ENCODE assay signal across 1 cellular context in genomic region chr9:35051069-35051967, GRCh38.
TF ChIP-seq lines count a peak whose summit lies in the region.

No MANE protein-coding gene starts in this region.

TF ChIP-seq in GM23338, 12 proteins besides CTCF, POLR2A, EP300 and RAD21 (continued from another document):
- TF ChIP-seq, protein P1, sequence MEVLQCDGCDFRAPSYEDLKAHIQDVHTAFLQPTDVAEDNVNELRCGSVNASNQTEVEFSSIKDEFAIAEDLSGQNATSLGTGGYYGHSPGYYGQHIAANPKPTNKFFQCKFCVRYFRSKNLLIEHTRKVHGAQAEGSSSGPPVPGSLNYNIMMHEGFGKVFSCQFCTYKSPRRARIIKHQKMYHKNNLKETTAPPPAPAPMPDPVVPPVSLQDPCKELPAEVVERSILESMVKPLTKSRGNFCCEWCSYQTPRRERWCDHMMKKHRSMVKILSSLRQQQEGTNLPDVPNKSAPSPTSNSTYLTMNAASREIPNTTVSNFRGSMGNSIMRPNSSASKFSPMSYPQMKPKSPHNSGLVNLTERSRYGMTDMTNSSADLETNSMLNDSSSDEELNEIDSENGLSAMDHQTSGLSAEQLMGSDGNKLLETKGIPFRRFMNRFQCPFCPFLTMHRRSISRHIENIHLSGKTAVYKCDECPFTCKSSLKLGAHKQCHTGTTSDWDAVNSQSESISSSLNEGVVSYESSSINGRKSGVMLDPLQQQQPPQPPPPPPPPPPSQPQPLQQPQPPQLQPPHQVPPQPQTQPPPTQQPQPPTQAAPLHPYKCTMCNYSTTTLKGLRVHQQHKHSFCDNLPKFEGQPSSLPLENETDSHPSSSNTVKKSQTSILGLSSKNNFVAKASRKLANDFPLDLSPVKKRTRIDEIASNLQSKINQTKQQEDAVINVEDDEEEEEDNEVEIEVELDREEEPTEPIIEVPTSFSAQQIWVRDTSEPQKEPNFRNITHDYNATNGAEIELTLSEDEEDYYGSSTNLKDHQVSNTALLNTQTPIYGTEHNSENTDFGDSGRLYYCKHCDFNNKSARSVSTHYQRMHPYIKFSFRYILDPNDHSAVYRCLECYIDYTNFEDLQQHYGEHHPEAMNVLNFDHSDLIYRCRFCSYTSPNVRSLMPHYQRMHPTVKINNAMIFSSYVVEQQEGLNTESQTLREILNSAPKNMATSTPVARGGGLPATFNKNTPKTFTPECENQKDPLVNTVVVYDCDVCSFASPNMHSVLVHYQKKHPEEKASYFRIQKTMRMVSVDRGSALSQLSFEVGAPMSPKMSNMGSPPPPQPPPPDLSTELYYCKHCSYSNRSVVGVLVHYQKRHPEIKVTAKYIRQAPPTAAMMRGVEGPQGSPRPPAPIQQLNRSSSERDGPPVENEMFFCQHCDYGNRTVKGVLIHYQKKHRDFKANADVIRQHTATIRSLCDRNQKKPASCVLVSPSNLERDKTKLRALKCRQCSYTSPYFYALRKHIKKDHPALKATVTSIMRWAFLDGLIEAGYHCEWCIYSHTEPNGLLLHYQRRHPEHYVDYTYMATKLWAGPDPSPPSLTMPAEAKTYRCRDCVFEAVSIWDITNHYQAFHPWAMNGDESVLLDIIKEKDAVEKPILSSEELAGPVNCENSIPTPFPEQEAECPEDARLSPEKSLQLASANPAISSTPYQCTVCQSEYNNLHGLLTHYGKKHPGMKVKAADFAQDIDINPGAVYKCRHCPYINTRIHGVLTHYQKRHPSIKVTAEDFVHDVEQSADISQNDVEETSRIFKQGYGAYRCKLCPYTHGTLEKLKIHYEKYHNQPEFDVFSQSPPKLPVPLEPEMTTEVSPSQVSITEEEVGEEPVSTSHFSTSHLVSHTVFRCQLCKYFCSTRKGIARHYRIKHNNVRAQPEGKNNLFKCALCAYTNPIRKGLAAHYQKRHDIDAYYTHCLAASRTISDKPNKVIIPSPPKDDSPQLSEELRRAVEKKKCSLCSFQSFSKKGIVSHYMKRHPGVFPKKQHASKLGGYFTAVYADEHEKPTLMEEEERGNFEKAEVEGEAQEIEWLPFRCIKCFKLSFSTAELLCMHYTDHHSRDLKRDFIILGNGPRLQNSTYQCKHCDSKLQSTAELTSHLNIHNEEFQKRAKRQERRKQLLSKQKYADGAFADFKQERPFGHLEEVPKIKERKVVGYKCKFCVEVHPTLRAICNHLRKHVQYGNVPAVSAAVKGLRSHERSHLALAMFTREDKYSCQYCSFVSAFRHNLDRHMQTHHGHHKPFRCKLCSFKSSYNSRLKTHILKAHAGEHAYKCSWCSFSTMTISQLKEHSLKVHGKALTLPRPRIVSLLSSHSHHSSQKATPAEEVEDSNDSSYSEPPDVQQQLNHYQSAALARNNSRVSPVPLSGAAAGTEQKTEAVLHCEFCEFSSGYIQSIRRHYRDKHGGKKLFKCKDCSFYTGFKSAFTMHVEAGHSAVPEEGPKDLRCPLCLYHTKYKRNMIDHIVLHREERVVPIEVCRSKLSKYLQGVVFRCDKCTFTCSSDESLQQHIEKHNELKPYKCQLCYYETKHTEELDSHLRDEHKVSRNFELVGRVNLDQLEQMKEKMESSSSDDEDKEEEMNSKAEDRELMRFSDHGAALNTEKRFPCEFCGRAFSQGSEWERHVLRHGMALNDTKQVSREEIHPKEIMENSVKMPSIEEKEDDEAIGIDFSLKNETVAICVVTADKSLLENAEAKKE (CRISPR knock-in tag; IDR thresholded peaks at IDR 0.05), result no peak
- TF ChIP-seq NANOG (IDR thresholded peaks at IDR 0.05; ENCODE audit: borderline replicate concordance) (no peak), ZNF114 (CRISPR knock-in tag; IDR thresholded peaks at IDR 0.05) (no peak), STAT1 (IDR thresholded peaks at IDR 0.05; ENCODE audit: unreplicated experiment) (no peak), POLR2AphosphoS5 (IDR thresholded peaks at IDR 0.05; ENCODE audit: low read depth) (no peak), EZH2phosphoT487 (IDR thresholded peaks at IDR 0.05; ENCODE audit: unreplicated experiment) (no peak), CREB1 (CRISPR knock-in tag; IDR thresholded peaks at IDR 0.05; ENCODE audit: low read depth) (no peak), ZNF331 (CRISPR knock-in tag; IDR thresholded peaks at IDR 0.05; ENCODE audit: low read depth) (no peak), JUNB (IDR thresholded peaks at IDR 0.05; ENCODE audit: unreplicated experiment) (no peak)
- TF ChIP-seq, protein P2, sequence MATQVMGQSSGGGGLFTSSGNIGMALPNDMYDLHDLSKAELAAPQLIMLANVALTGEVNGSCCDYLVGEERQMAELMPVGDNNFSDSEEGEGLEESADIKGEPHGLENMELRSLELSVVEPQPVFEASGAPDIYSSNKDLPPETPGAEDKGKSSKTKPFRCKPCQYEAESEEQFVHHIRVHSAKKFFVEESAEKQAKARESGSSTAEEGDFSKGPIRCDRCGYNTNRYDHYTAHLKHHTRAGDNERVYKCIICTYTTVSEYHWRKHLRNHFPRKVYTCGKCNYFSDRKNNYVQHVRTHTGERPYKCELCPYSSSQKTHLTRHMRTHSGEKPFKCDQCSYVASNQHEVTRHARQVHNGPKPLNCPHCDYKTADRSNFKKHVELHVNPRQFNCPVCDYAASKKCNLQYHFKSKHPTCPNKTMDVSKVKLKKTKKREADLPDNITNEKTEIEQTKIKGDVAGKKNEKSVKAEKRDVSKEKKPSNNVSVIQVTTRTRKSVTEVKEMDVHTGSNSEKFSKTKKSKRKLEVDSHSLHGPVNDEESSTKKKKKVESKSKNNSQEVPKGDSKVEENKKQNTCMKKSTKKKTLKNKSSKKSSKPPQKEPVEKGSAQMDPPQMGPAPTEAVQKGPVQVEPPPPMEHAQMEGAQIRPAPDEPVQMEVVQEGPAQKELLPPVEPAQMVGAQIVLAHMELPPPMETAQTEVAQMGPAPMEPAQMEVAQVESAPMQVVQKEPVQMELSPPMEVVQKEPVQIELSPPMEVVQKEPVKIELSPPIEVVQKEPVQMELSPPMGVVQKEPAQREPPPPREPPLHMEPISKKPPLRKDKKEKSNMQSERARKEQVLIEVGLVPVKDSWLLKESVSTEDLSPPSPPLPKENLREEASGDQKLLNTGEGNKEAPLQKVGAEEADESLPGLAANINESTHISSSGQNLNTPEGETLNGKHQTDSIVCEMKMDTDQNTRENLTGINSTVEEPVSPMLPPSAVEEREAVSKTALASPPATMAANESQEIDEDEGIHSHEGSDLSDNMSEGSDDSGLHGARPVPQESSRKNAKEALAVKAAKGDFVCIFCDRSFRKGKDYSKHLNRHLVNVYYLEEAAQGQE (IDR thresholded peaks at IDR 0.05; ENCODE audit: unreplicated experiment), result no peak
